In genomic region chr1:8517579-8518489, GRCh38 we compare ENCODE assay signal across 10 cellular contexts.
DNase-seq lines count a peak whose midpoint lies in the region; ATAC-seq and TF ChIP-seq lines count a peak whose summit lies in the region.
"Had no signal": no experiment of that assay in that cellular context is flagged by ENCODE, and none has a peak within 500 bp of the region (broad histone marks: within the 10 kb centered on the region; RNA-seq: fewer than 3 reads in every experiment).

No MANE protein-coding gene starts in this region.

- no peak overlapping the region for H2AFZ ChIP-seq in GM23248
- no peak overlapping the region for H2AFZ ChIP-seq in fibroblast of lung (ENCODE audit: low read length)

- H3K36me3 ChIP-seq in GM23248 (ENCODE audit: low read depth): no peaks in the 10 kb centered on the region
- 0 out of 2 replicates have a peak, but pooled peaks cover 1% of the 10 kb centered on the region for H3K36me3 ChIP-seq in SK-N-MC (ENCODE audit: insufficient read depth, low read length)
- no peaks in the 10 kb centered on the region for H3K36me3 ChIP-seq in fibroblast of lung (ENCODE audit: control insufficient read depth, insufficient read depth, low read length)

- no peak for TF ChIP-seq CTCF in fibroblast of lung (conservative IDR thresholded peaks at IDR 0.05 in 1 of 2, IDR thresholded peaks at IDR 0.05 in 1 of 2; ENCODE audit: low read depth in 1 of 2, low read length in 2 of 2)

- H3K4me1 ChIP-seq in GM23248 (ENCODE audit: insufficient read depth) (peaks cover 20% of the 10 kb centered on the region), fibroblast of lung (ENCODE audit: control insufficient read depth, extremely low read depth, insufficient read depth, low read length) (peaks cover 12% of the 10 kb centered on the region)

- H3K79me2 ChIP-seq in GM23248 (ENCODE audit: insufficient read depth) (peaks cover 82% of the 10 kb centered on the region), fibroblast of lung (ENCODE audit: control insufficient read depth, insufficient read depth, low read length) (peaks cover 2% of the 10 kb centered on the region)

- no peaks in the 10 kb centered on the region for H3K9me2 ChIP-seq in GM23248 (ENCODE audit: insufficient read depth)

- H4K20me1 ChIP-seq in GM23248 (ENCODE audit: insufficient read depth): no peaks in the 10 kb centered on the region
- H4K20me1 ChIP-seq in fibroblast of lung (ENCODE audit: control insufficient read depth, extremely low read depth, insufficient read depth, low read length): no peaks in the 10 kb centered on the region

- H3K9me3 ChIP-seq in GM23248 (ENCODE audit: low read depth): no peaks in the 10 kb centered on the region
- no peaks in the 10 kb centered on the region for H3K9me3 ChIP-seq in SK-N-MC (ENCODE audit: low read depth, low read length)
- H3K9me3 ChIP-seq in fibroblast of lung (ENCODE audit: control insufficient read depth, insufficient read depth, low read depth, low read length): no peaks in the 10 kb centered on the region

- H3K4me3 ChIP-seq in GM23248 (no peak overlapping the region), SK-N-MC (peak overlapping the region; percentile 37; the same call in 1 of the 2 replicates), fibroblast of lung (replicated peaks in 1 of 4; ENCODE audit: control extremely low read depth in 1 of 4, insufficient read depth in 1 of 4, low read depth in 3 of 4, low read length in 4 of 4) (no peak overlapping the region)

- in situ Hi-C loops in GM23248 (cut with MboI): no loop called here

- H3K27me3 ChIP-seq in GM23248 (replicated peaks; ENCODE audit: insufficient read depth) (no peaks in the 10 kb centered on the region), fibroblast of lung (ENCODE audit: control insufficient read depth, insufficient read depth, low read length) (no peaks in the 10 kb centered on the region)

- 48 to 51% methylated on average over 7 of the region's 7 CpGs for WGBS in GM23248 (ENCODE audit: low coverage in 1 of 2, low lambda C conversion rate in 2 of 2, missing lambda C conversion rate in 2 of 2), 2 experiments

- peak overlapping the region; percentile 62 for H3K4me2 ChIP-seq in GM23248 (ENCODE audit: unreplicated experiment)
- H3K4me2 ChIP-seq in fibroblast of lung (ENCODE audit: extremely low read depth, insufficient read depth, low read length): no peak overlapping the region

- peaks cover 17% of the 10 kb centered on the region for H3F3A ChIP-seq in GM23248 (ENCODE audit: insufficient read depth)

- DNase-seq in GM23248 (peak; percentile 64), SK-N-MC (ENCODE audit: low read depth, low spot score) (no peak), fibroblast of lung (ENCODE audit: low read depth in 2 of 2) (peak; percentile 16 to 63), pons (ENCODE audit: low spot score) (peak; percentile 37), SHP77 (lab: John Stamatoyannopoulos, UW) (no peak)

- H3K27ac ChIP-seq in GM23248 (peak overlapping the region; percentile 81), SK-N-MC (peak overlapping the region; percentile 55), fibroblast of lung (ENCODE audit: insufficient read depth, low read length) (peak overlapping the region; percentile 71)
- H3K27ac ChIP-seq: HL-60, VCaP had no signal

- ATAC-seq in HG03521 (IDR thresholded peaks at IDR 0.05; ENCODE audit: unreplicated experiment) (no peak), GM21723 (IDR thresholded peaks at IDR 0.05; ENCODE audit: unreplicated experiment) (no peak), GM21390 (IDR thresholded peaks at IDR 0.05; ENCODE audit: unreplicated experiment) (no peak)

- peak overlapping the region; percentile 56 for H3K9ac ChIP-seq in GM23248
- H3K9ac ChIP-seq in SK-N-MC (ENCODE audit: insufficient read length): no peak overlapping the region
- H3K9ac ChIP-seq in fibroblast of lung (ENCODE audit: insufficient read depth, low read length): no peak overlapping the region

Comparison
In these comparisons a context has a peak if more than half of its experiments do, and no peak if none do; other contexts are left out.
1. DNase-seq: peak in GM23248 (single experiment), fibroblast of lung (2 of 2) and pons (single experiment); none in SK-N-MC (single experiment) and SHP77 (0 of 2).
2. Peak in every context shown above with its lines, with median percentiles within 50 percentile points of each other: H3K27ac ChIP-seq.